Comparison of ENCODE assay signal across 14 cellular contexts in the genomic region with DNA sequence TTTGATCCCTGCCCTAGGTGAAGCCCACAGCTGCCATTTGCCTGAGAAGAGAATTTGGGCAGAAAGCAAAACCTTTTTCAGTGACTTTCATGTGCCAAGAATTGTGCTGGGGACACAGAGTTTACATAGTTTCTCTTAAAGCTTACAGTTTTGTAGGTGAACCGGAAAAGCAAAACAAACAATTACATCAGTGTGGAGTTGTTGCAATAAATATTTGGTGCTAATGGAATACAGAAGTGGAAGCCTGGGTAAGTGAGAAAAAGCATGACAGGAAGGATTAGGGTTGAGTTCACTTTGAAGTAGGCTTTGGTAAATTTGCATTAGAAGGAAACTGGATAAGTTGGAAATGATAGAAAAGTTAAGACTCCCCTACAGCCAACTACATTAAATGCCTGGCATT.
DNase-seq lines count a peak whose midpoint lies in the region; TF ChIP-seq lines count a peak whose summit lies in the region.
"Had no signal": no experiment of that assay in that cellular context is flagged by ENCODE, and none has a peak within 500 bp of the region (broad histone marks: within the 10 kb centered on the region; RNA-seq: fewer than 3 reads in every experiment).

No MANE protein-coding gene starts in this region.

- H3K27me3 ChIP-seq in MM.1S (replicated peaks; ENCODE audit: insufficient read depth, low read length): no peaks in the 10 kb centered on the region
- no peaks in the 10 kb centered on the region for H3K27me3 ChIP-seq in mesenchymal stem cell (ENCODE audit: control insufficient read depth in 1 of 2, insufficient read depth in 1 of 2, low read length in 2 of 2)
- no peaks in the 10 kb centered on the region for H3K27me3 ChIP-seq in ascending aorta
- H3K27me3 ChIP-seq: BLaER1, SJCRH30 had no signal

- no peaks in the 10 kb centered on the region for H3K79me2 ChIP-seq in MM.1S (ENCODE audit: low read length)

- no peak overlapping the region for H3K23ac ChIP-seq in mesenchymal stem cell (ENCODE audit: low read length in 2 of 2)

- H3K9me2 ChIP-seq in MM.1S (replicated peaks; ENCODE audit: insufficient read depth, low read length): 0 out of 2 replicates have a peak, but pooled peaks cover 3% of the 10 kb centered on the region

- H3K79me1 ChIP-seq in mesenchymal stem cell (replicated peaks; ENCODE audit: low read length, poor library complexity, severe bottlenecking): no peaks in the 10 kb centered on the region

- H4K8ac ChIP-seq in mesenchymal stem cell (ENCODE audit: low read length): no peak overlapping the region

- TF ChIP-seq CTCF in MM.1S (IDR thresholded peaks at IDR 0.05; ENCODE audit: low read length) (no peak), epithelial cell of esophagus (IDR thresholded peaks at IDR 0.05; ENCODE audit: insufficient read depth, low read depth, low read length, missing control alignments) (no peak), ascending aorta (IDR thresholded peaks at IDR 0.05) (no peak)

- no peaks in the 10 kb centered on the region for H3K9me3 ChIP-seq in MM.1S (replicated peaks; ENCODE audit: insufficient read depth, low read length)
- no peaks in the 10 kb centered on the region for H3K9me3 ChIP-seq in mesenchymal stem cell (ENCODE audit: control insufficient read depth, low read length)
- peaks cover 0 to 3% of the 10 kb centered on the region in 2 donors for H3K9me3 ChIP-seq in ascending aorta
- H3K9me3 ChIP-seq: BLaER1 had no signal

- H3K14ac ChIP-seq in mesenchymal stem cell (ENCODE audit: low read length in 2 of 2): no peak overlapping the region

- H3K4me3 ChIP-seq in MM.1S (ENCODE audit: low read length) (no peak overlapping the region), epithelial cell of esophagus (ENCODE audit: low read length) (no peak overlapping the region), mesenchymal stem cell (ENCODE audit: insufficient read depth in 1 of 2, low read depth in 1 of 2, low read length in 2 of 2) (no peak overlapping the region), ascending aorta (no peak overlapping the region)
- H3K4me3 ChIP-seq: BLaER1, SJCRH30 had no signal

- no peaks in the 10 kb centered on the region for H3K36me3 ChIP-seq in MM.1S (replicated peaks; ENCODE audit: insufficient read depth, low read length)
- no peaks in the 10 kb centered on the region for H3K36me3 ChIP-seq in mesenchymal stem cell (ENCODE audit: control insufficient read depth in 1 of 2, insufficient read depth in 2 of 2, low read depth in 1 of 2, low read length in 2 of 2)
- no peaks in the 10 kb centered on the region for H3K36me3 ChIP-seq in ascending aorta
- H3K36me3 ChIP-seq: BLaER1, SJCRH30 had no signal

- WGBS in mesenchymal stem cell: 35% methylated on average over 1 of the region's 1 CpG

- H4K91ac ChIP-seq in mesenchymal stem cell (ENCODE audit: low read length): no peak overlapping the region

- DNase-seq in DMS79 treated with DMSO at 0.1 percent for 48 hours (lab: John Stamatoyannopoulos, UW): peak; percentile 63
- DNase-seq in MM.1S: no peak
- peak; percentile 77 for DNase-seq in epithelial cell of esophagus (ENCODE audit: low read depth)
- DNase-seq in mesenchymal stem cell: peak; percentile 17
- no peak for DNase-seq in ascending aorta (ENCODE audit: low spot score in 2 of 2)
- DNase-seq in NCI-H2196 (lab: John Stamatoyannopoulos, UW; ENCODE audit: unreplicated experiment): no peak
- no peak for DNase-seq in activated T-cell treated with anti-CD3 and anti-CD28 coated beads, Interleukin-2, amount 50 U/mL, for 1 hour
- DNase-seq: CD8-positive, alpha-beta memory T cell; DMS 273 treated with DMSO at 0.1 percent for 48 hours; IMR-90; NCI-H1048; RPMI8226; SJCRH30 had no signal

- H3F3A ChIP-seq in MM.1S (ENCODE audit: insufficient read depth, low read length): no peaks in the 10 kb centered on the region

- no peak overlapping the region for H3K4me2 ChIP-seq in MM.1S (ENCODE audit: low read depth, low read length)
- H3K4me2 ChIP-seq in mesenchymal stem cell (ENCODE audit: low read length, poor library complexity, severe bottlenecking): no peak overlapping the region
- H3K4me2 ChIP-seq: BLaER1 had no signal

- intact Hi-C loops in ascending aorta (cut with DNase I): no loop called here

- no peak overlapping the region for H2BK12ac ChIP-seq in mesenchymal stem cell (ENCODE audit: low read length in 2 of 2)

- peak overlapping the region; percentile 41; the same call in 1 of the 2 replicates for H2AFZ ChIP-seq in MM.1S (ENCODE audit: low read length)
- no peak overlapping the region for H2AFZ ChIP-seq in mesenchymal stem cell (ENCODE audit: low read depth, low read length)

- no peak overlapping the region for H2BK5ac ChIP-seq in mesenchymal stem cell (ENCODE audit: low read depth, low read length, poor library complexity, severe bottlenecking)

- H2BK120ac ChIP-seq in mesenchymal stem cell (ENCODE audit: low read depth, low read length): no peak overlapping the region

- no peak overlapping the region for H2AK5ac ChIP-seq in mesenchymal stem cell (ENCODE audit: low read length, severe bottlenecking)

- H3K9ac ChIP-seq in MM.1S (ENCODE audit: low read length) (no peak overlapping the region), mesenchymal stem cell (ENCODE audit: low read length) (no peak overlapping the region)
- H3K9ac ChIP-seq: BLaER1 had no signal

- H3K4me1 ChIP-seq in MM.1S (ENCODE audit: low read length): peaks cover 10% of the 10 kb centered on the region
- H3K4me1 ChIP-seq in mesenchymal stem cell (ENCODE audit: control insufficient read depth, insufficient read depth, low read depth, low read length): no peaks in the 10 kb centered on the region
- no peaks in the 10 kb centered on the region for H3K4me1 ChIP-seq in ascending aorta
- H3K4me1 ChIP-seq: SJCRH30 had no signal

- H2BK15ac ChIP-seq in mesenchymal stem cell (ENCODE audit: low read depth, poor library complexity, severe bottlenecking): no peak overlapping the region

- H4K20me1 ChIP-seq in MM.1S (ENCODE audit: insufficient read depth, low read length): no peaks in the 10 kb centered on the region
- H4K20me1 ChIP-seq: BLaER1 had no signal

- H3K27ac ChIP-seq in MM.1S (ENCODE audit: low read length) (no peak overlapping the region), mesenchymal stem cell (ENCODE audit: low read length, poor library complexity, severe bottlenecking) (no peak overlapping the region), ascending aorta (no peak overlapping the region)
- H3K27ac ChIP-seq: BLaER1, SJCRH30 had no signal

- no peak overlapping the region for H3K4ac ChIP-seq in mesenchymal stem cell (ENCODE audit: low read depth in 1 of 2, low read length in 2 of 2)

- H3K18ac ChIP-seq in mesenchymal stem cell (ENCODE audit: low read depth in 1 of 2, low read length in 2 of 2): no peak overlapping the region

Comparison
In these comparisons a context has a peak if more than half of its experiments do, and no peak if none do; other contexts are left out.
1. DNase-seq: peak in DMS79 treated with DMSO at 0.1 percent for 48 hours (single experiment), epithelial cell of esophagus (single experiment) and mesenchymal stem cell (single experiment); none in MM.1S (single experiment), ascending aorta (0 of 2), NCI-H2196 (single experiment) and activated T-cell treated with anti-CD3 and anti-CD28 coated beads, Interleukin-2, amount 50 U/mL, for 1 hour (single experiment).